10 cellular contexts compared by ENCODE assay signal in genomic region chr17:68943123-68943811, GRCh38. TPM values are rescaled to one million over a fixed set of nuclear protein-coding genes. Genes with fewer than 3 reads are reported as not detected.
"Had no signal": no experiment of that assay in that cellular context is flagged by ENCODE, and none has a peak within 500 bp of the region (broad histone marks: within the 10 kb centered on the region; RNA-seq: fewer than 3 reads in every experiment).

No MANE protein-coding gene starts in this region.

- DNase-seq: H9, HCEC 1CT, IMR-90, KBM-7 had no signal

- H3K27ac ChIP-seq: HL-60, KMS-11 had no signal

- FAIRE-seq: H1, H54 had no signal

- H3K4me1 Mint-ChIP-seq: GM23338, H9 had no signal

- H3K4me3 ChIP-seq: GM23338 had no signal

- H3K27ac Mint-ChIP-seq: GM23338, H9 had no signal

- ATAC-seq: GM23338 had no signal

- H3K4me2 ChIP-seq: GM23338, KMS-11 had no signal

- H3K4me3 Mint-ChIP-seq: GM23338, H9 had no signal

- H3K9ac ChIP-seq: KMS-11 had no signal

RNA-seq across cellular contexts. Expression of gene ABCA8, which starts 11.9 kb away (rescaled TPM):
- total RNA-seq: GM23338, H1, H9, HT1080 had no signal
- polyA plus RNA-seq: GM23338, H1 had no signal
